ENCODE assay signal across 23 cellular contexts in the genomic region with DNA sequence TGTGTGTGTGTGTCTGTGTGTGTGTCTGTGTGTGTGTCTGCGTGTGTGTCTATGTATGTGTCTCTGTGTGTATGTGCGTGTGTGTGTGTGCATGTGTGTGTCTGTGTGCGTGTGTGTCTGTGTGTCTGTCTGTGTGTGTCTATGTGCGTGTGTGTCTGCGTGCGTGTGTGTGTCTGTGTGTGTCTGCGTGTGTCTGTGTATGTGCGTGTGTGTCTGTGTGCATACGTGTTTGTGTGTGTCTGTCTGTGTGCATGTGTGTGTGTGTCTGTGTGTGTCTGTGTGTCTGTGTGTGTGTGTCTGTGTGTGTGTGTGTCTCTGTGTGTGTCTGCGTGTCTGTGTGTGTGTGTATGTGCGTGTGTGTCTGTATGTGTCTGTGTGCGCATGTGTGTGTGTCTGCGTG. TPM values are rescaled to one million over a fixed set of nuclear protein-coding genes. Genes with fewer than 3 reads are reported as not detected.
DNase-seq lines count a peak whose midpoint lies in the region; ATAC-seq, FAIRE-seq and TF ChIP-seq lines count a peak whose summit lies in the region.
"Had no signal": no experiment of that assay in that cellular context is flagged by ENCODE, and none has a peak within 500 bp of the region (broad histone marks: within the 10 kb centered on the region; RNA-seq: fewer than 3 reads in every experiment).

No MANE protein-coding gene starts in this region.

- DNase-seq in A549 (ENCODE audit: low read depth in 1 of 2, low spot score in 1 of 2) (no peak), bronchial epithelial cell (ENCODE audit: low read depth) (no peak), urothelium cell line (ENCODE audit: low spot score) (no peak), middle frontal gyrus (ENCODE audit: extremely low spot score, low spot score) (no peak)
- DNase-seq: CD4-positive, alpha-beta memory T cell; DMS153; DMS79; GDM1; HCEC 1CT; HFFc6 had no signal

- H3K36me3 ChIP-seq in HEK293 (ENCODE audit: control insufficient read depth in 2 of 2, insufficient read depth in 1 of 2, low read length in 2 of 2) (no peaks in the 10 kb centered on the region), bronchial epithelial cell (ENCODE audit: control insufficient read depth, insufficient read depth, low read length) (no peaks in the 10 kb centered on the region)
- H3K36me3 ChIP-seq: BLaER1 had no signal

- no peaks in the 10 kb centered on the region for H3K9me3 ChIP-seq in A549
- no peaks in the 10 kb centered on the region for H3K9me3 ChIP-seq in HEK293 (ENCODE audit: control insufficient read depth, insufficient read depth, low read depth, low read length)
- H3K9me3 ChIP-seq: BLaER1 had no signal

- H3K4me2 ChIP-seq in A549 = no peak overlapping the region
- H3K4me2 ChIP-seq: BLaER1, KMS-11 had no signal

- WGBS in A549 (ENCODE audit: missing lambda C conversion rate) = 57% methylated on average over 11 of the region's 13 CpGs

- CTCF ChIA-PET in A549 (lab: Yijun Ruan, JAX) = no interaction called here
- CTCF ChIA-PET in HEK293 (lab: Yijun Ruan, JAX) = no interaction called here

- no peak for TF ChIP-seq POLR2A in A549 (IDR thresholded peaks at IDR 0.05; ENCODE audit: low read length)

- peak; percentile 36 for FAIRE-seq in A549 (lab: Jason Lieb, UNC)
- FAIRE-seq in bronchial epithelial cell (lab: Jason Lieb, UNC) = peak; percentile 94
- peak; percentile 27 for FAIRE-seq in urothelium cell line (lab: Jason Lieb, UNC)
- FAIRE-seq: GM19239, HepG2 had no signal

- H3K4me1 ChIP-seq in A549 (no peaks in the 10 kb centered on the region), HEK293 (ENCODE audit: control insufficient read depth, insufficient read depth, low read length) (no peaks in the 10 kb centered on the region)
- H3K4me1 ChIP-seq: BLaER1 had no signal

- TF ChIP-seq RAD21 in A549 (conservative IDR thresholded peaks at IDR 0.05 in 1 of 2, IDR thresholded peaks at IDR 0.05 in 1 of 2) = no peak

- ATAC-seq in A549 (no peak), HG02763 (IDR thresholded peaks at IDR 0.05; ENCODE audit: unreplicated experiment) (no peak), HG03039 (IDR thresholded peaks at IDR 0.05; ENCODE audit: unreplicated experiment) (no peak)
- ATAC-seq: HepG2 had no signal

- TF ChIP-seq CTCF in A549 (IDR thresholded peaks at IDR 0.05) (no peak), HEK293 (tag by site-specific recombination; IDR thresholded peaks at IDR 0.05) (no peak), bronchial epithelial cell (IDR thresholded peaks at IDR 0.05; ENCODE audit: insufficient read depth, low read length, severe bottlenecking) (no peak)

- TF ChIP-seq EP300 in A549 (IDR thresholded peaks at IDR 0.05) = no peak

- POLR2A ChIA-PET in A549 (lab: Yijun Ruan, JAX) (no interaction called here), HEK293 (lab: Yijun Ruan, JAX) (no interaction called here)

- H3K4me3 ChIP-seq in A549 (no peak overlapping the region), HEK293 (ENCODE audit: low read depth, low read length) (no peak overlapping the region), bronchial epithelial cell (ENCODE audit: low read depth, low read length) (no peak overlapping the region)
- H3K4me3 ChIP-seq: BLaER1 had no signal

- H3K27ac ChIP-seq in A549 = no peak overlapping the region
- no peak overlapping the region for H3K27ac ChIP-seq in HEK293 (ENCODE audit: extremely low read depth, low read depth, low read length)
- H3K27ac ChIP-seq: 22Rv1, BLaER1, KMS-11 had no signal

- no peaks in the 10 kb centered on the region for H3K27me3 ChIP-seq in bronchial epithelial cell (ENCODE audit: control insufficient read depth, insufficient read depth, low read length)

TF ChIP-seq in A549, 52 proteins besides CTCF, POLR2A, EP300 and RAD21:
- TF ChIP-seq GATA3 (IDR thresholded peaks at IDR 0.05; ENCODE audit: borderline replicate concordance) (no peak), MAZ (IDR thresholded peaks at IDR 0.05; ENCODE audit: borderline replicate concordance, low read depth, low read length) (no peak), CEBPB (IDR thresholded peaks at IDR 0.05) (no peak), HOXB13 (CRISPR knock-in tag; IDR thresholded peaks at IDR 0.05; ENCODE audit: low read depth) (no peak), BHLHE40 (IDR thresholded peaks at IDR 0.05; ENCODE audit: low read depth, low read length) (no peak), RCOR1 (IDR thresholded peaks at IDR 0.05; ENCODE audit: low read depth, low read length) (no peak), SMC3 (IDR thresholded peaks at IDR 0.05) (no peak), ZFP36 (IDR thresholded peaks at IDR 0.05; ENCODE audit: borderline replicate concordance, partially characterized antibody) (no peak), CHD2 (IDR thresholded peaks at IDR 0.05; ENCODE audit: low read length, partially characterized antibody) (no peak), KDM5A (IDR thresholded peaks at IDR 0.05) (no peak), ZNF302 (CRISPR knock-in tag; IDR thresholded peaks at IDR 0.05) (no peak), NPAS2 (CRISPR knock-in tag; IDR thresholded peaks at IDR 0.05; ENCODE audit: borderline replicate concordance) (no peak), KDM1A (IDR thresholded peaks at IDR 0.05; ENCODE audit: low read depth) (no peak), TP53 (CRISPR knock-in tag; IDR thresholded peaks at IDR 0.05) (no peak), TFCP2L1 (CRISPR knock-in tag; IDR thresholded peaks at IDR 0.05) (no peak)

TF ChIP-seq in HEK293, 187 proteins besides CTCF, POLR2A, EP300 and RAD21:
- TF ChIP-seq ZNF670 (tag by site-specific recombination; IDR thresholded peaks at IDR 0.05; ENCODE audit: low read depth) (no peak), ZSCAN4 (tag by site-specific recombination; IDR thresholded peaks at IDR 0.05) (peak; percentile 98), ZNF155 (tag by site-specific recombination; IDR thresholded peaks at IDR 0.05) (no peak), ZNF747 (tag by site-specific recombination; IDR thresholded peaks at IDR 0.05) (no peak)
- TF ChIP-seq, protein P1, sequence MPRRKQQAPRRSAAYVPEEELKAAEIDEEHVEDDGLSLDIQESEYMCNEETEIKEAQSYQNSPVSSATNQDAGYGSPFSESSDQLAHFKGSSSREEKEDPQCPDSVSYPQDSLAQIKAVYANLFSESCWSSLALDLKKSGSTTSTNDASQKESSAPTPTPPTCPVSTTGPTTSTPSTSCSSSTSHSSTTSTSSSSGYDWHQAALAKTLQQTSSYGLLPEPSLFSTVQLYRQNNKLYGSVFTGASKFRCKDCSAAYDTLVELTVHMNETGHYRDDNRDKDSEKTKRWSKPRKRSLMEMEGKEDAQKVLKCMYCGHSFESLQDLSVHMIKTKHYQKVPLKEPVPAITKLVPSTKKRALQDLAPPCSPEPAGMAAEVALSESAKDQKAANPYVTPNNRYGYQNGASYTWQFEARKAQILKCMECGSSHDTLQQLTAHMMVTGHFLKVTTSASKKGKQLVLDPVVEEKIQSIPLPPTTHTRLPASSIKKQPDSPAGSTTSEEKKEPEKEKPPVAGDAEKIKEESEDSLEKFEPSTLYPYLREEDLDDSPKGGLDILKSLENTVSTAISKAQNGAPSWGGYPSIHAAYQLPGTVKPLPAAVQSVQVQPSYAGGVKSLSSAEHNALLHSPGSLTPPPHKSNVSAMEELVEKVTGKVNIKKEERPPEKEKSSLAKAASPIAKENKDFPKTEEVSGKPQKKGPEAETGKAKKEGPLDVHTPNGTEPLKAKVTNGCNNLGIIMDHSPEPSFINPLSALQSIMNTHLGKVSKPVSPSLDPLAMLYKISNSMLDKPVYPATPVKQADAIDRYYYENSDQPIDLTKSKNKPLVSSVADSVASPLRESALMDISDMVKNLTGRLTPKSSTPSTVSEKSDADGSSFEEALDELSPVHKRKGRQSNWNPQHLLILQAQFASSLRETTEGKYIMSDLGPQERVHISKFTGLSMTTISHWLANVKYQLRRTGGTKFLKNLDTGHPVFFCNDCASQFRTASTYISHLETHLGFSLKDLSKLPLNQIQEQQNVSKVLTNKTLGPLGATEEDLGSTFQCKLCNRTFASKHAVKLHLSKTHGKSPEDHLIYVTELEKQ (tag by site-specific recombination; IDR thresholded peaks at IDR 0.05; ENCODE audit: borderline replicate concordance) = no peak

RNA-seq across cellular contexts. Expression of gene SLITRK2, which starts 35.6 kb away (rescaled TPM):
- polyA plus RNA-seq in A549 (2011; rRNA removed) = not detected in 2 replicates
- polyA plus RNA-seq in A549 (2012; cell fraction: cytosol; rRNA removed) = not detected in 2 replicates
- polyA plus RNA-seq in A549 (2012; cell fraction: nucleus; rRNA removed) = not detected in 2 replicates
- polyA plus RNA-seq in A549 (2017; fragmentation: RNase III; extraction: RNeasy Plus Mini Kit Qiagen cat#74134 plus additional on column Dnase treatment) = not detected in 3 replicates
- not detected in 2 replicates for polyA minus RNA-seq in A549 (2011; rRNA and poly(A)+ RNA removed)
- total RNA-seq in bronchial epithelial cell = not detected in 2 replicates
- total RNA-seq: A673; CD4-positive, alpha-beta memory T cell; Daoy; HepG2; HFFc6; LHCN-M2 had no signal
- polyA plus RNA-seq: AG04450; CD14-positive monocyte; CD4-positive, alpha-beta memory T cell; HepG2 had no signal
